Comparison of ENCODE assay signal across 8 cellular contexts in the genomic region with DNA sequence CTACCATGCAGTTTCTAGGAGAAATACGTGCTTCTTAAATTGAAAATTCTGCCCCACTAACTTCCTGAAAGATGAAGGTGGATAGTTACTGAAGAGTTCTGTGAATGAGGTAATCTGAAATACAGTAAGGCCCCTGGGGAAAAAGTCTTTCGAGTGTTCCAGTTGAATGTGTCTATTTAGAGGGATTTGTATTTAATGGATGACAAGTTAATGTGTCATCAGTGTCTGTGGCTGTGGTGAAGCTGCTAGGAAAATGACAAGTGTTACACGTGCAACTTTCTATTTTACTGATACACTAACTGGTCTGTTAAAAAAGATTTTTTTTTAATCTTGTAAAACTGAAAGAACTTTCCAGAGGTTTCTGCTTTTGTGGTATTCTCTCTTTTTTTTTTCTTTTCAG.
DNase-seq lines count a peak whose midpoint lies in the region; ATAC-seq and TF ChIP-seq lines count a peak whose summit lies in the region.

No MANE protein-coding gene starts in this region.

- DNase-seq in HS-5 (ENCODE audit: low read depth) (peak; percentile 58), epithelial cell of prostate (ENCODE audit: low read depth, low spot score) (peak; percentile 16), DMS153 treated with DMSO at 0.1 percent for 48 hours (lab: John Stamatoyannopoulos, UW; ENCODE audit: unreplicated experiment) (no peak), NCI-H446 (lab: John Stamatoyannopoulos, UW) (no peak), prostate gland (ENCODE audit: low spot score) (no peak), T1000 (lab: John Stamatoyannopoulos, UW) (no peak)

- H3K4me1 ChIP-seq in prostate gland (replicated peaks), result no peaks in the 10 kb centered on the region

- no peak for TF ChIP-seq CTCF in prostate gland (IDR thresholded peaks at IDR 0.05)

- no peaks in the 10 kb centered on the region for H3K9me3 ChIP-seq in prostate gland

- no peaks in the 10 kb centered on the region for H3K27me3 ChIP-seq in prostate gland (replicated peaks; ENCODE audit: insufficient read depth)

- no peak overlapping the region for H3K4me3 ChIP-seq in prostate gland

- intact Hi-C loops in prostate gland (cut with DNase I), result no loop called here

- TF ChIP-seq POLR2A in prostate gland (IDR thresholded peaks at IDR 0.05), result no peak

- no peak overlapping the region for H3K27ac ChIP-seq in epithelial cell of prostate
- no peak overlapping the region for H3K27ac ChIP-seq in prostate gland

- WGBS in prostate gland, result 52% methylated on average over 3 of the region's 3 CpGs

- ATAC-seq in GM18511 (IDR thresholded peaks at IDR 0.05; ENCODE audit: unreplicated experiment), result peak; percentile 75
- ATAC-seq in GM21737 (IDR thresholded peaks at IDR 0.05; ENCODE audit: unreplicated experiment), result peak; percentile 64

- H3K36me3 ChIP-seq in prostate gland, result no peaks in the 10 kb centered on the region

Comparison
In these comparisons a context has a peak if more than half of its experiments do, and no peak if none do; other contexts are left out.
1. DNase-seq: peak in HS-5 (single experiment) and epithelial cell of prostate (single experiment); none in DMS153 treated with DMSO at 0.1 percent for 48 hours (single experiment), NCI-H446 (0 of 2), prostate gland (single experiment) and T1000 (single experiment).